ENCODE assay signal across 8 cellular contexts in the genomic region with DNA sequence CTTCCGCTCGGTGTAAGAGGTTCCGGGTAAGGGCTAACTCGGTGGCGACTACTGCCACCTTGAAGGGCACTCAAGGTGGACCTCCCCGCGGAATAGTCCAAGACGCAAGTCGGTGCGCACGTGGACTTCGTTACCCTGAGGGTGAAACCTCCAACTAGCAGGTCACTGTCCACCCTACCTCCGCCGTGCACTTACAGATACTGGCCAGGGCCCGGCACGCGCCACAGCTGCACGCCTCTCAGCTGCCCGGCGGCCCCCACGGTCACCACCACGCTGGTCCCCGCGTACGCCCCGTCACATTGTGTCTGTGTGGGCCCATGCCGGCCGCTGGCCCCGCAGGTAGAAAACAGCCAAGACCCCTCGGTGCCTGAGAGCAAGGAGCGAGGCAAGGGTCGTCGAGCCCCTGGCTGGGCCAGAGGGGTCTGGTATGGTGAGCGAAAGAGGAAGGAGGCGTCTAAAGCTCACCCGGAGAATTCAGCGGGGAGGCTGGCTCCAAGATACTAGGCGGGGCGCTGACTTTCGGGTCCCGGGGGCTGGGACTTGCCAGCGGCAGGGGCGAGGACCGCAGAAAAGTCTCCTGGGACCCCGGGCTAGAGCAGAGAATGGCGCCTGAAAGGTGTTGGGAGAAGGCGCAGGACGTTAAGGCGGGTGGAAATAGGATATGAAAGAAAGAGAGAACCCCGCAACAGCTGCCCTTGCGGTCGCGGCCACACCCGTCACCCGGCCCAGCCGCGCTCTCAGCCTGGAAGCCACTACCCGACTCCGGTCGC. TPM values are rescaled to one million over a fixed set of nuclear protein-coding genes. Genes with fewer than 3 reads are reported as not detected.
DNase-seq lines count a peak whose midpoint lies in the region; ATAC-seq and TF ChIP-seq lines count a peak whose summit lies in the region.

No MANE protein-coding gene starts in this region.

- H3K9me3 ChIP-seq in HUES6 (ENCODE audit: control insufficient read depth, insufficient read depth, low read depth, low read length) (no peaks in the 10 kb centered on the region), subcutaneous abdominal adipose tissue (ENCODE audit: control insufficient read depth in 5 of 5, low read length in 5 of 5) (no peaks in the 10 kb centered on the region)

- H3K27me3 Mint-ChIP-seq in activated naive CD8-positive, alpha-beta T cell treated with anti-CD3 and anti-CD28 coated beads, Interleukin-2, amount 50 U/mL, for 24 hours, result peaks cover 28% of the 10 kb centered on the region

- H3K9ac ChIP-seq in HUES6 (ENCODE audit: low read length), result no peak overlapping the region
- peak overlapping the region in 2 of 5 donors; percentile 38 to 53 for H3K9ac ChIP-seq in subcutaneous abdominal adipose tissue (ENCODE audit: low read length in 5 of 5)

- H3K4me3 Mint-ChIP-seq in activated naive CD8-positive, alpha-beta T cell treated with anti-CD3 and anti-CD28 coated beads, Interleukin-2, amount 50 U/mL, for 24 hours, result peak overlapping the region; percentile 58

- no peak overlapping the region for H3K27ac Mint-ChIP-seq in activated naive CD8-positive, alpha-beta T cell treated with anti-CD3 and anti-CD28 coated beads, Interleukin-2, amount 50 U/mL, for 24 hours

- no peak overlapping the region for H3K27ac ChIP-seq in HUES6 (ENCODE audit: low read depth, low read length)
- no peak overlapping the region for H3K27ac ChIP-seq in subcutaneous abdominal adipose tissue (ENCODE audit: low read depth, low read length)

- H3K27me3 ChIP-seq in BJ (ENCODE audit: control insufficient read depth, insufficient read depth, low read length), result peaks cover 18% of the 10 kb centered on the region
- peaks cover 66% of the 10 kb centered on the region for H3K27me3 ChIP-seq in HUES6 (ENCODE audit: control insufficient read depth, insufficient read depth, low read length)
- H3K27me3 ChIP-seq in subcutaneous abdominal adipose tissue (ENCODE audit: control insufficient read depth in 5 of 5, insufficient read depth in 4 of 5, low read length in 5 of 5), result peaks cover 12 to 27% (median 18%) of the 10 kb centered on the region in 5 donors

- ATAC-seq in activated naive CD8-positive, alpha-beta T cell treated with anti-CD3 and anti-CD28 coated beads, Interleukin-2, amount 50 U/mL, for 24 hours, result peak; percentile 18
- ATAC-seq in left lobe of liver, result peak; percentile 39
- ATAC-seq in GM19035 (IDR thresholded peaks at IDR 0.05; ENCODE audit: unreplicated experiment), result no peak

- H3K36me3 ChIP-seq in BJ (ENCODE audit: control insufficient read depth, insufficient read depth, low read length), result 0 out of 2 replicates have a peak, but pooled peaks cover 2% of the 10 kb centered on the region
- H3K36me3 ChIP-seq in HUES6 (ENCODE audit: control insufficient read depth, insufficient read depth, low read length), result peaks cover 10% of the 10 kb centered on the region
- peaks cover 0 to 10% (median 9%) of the 10 kb centered on the region in 5 donors for H3K36me3 ChIP-seq in subcutaneous abdominal adipose tissue (ENCODE audit: control insufficient read depth in 5 of 5, insufficient read depth in 5 of 5, low read length in 5 of 5)

- POLR2A ChIA-PET in BJ (lab: Charles Lee), result no interaction called here

- peaks cover 4% of the 10 kb centered on the region for H3K36me3 Mint-ChIP-seq in activated naive CD8-positive, alpha-beta T cell treated with anti-CD3 and anti-CD28 coated beads, Interleukin-2, amount 50 U/mL, for 24 hours (ENCODE audit: low read depth)

- TF ChIP-seq CTCF in BJ (IDR thresholded peaks at IDR 0.05; ENCODE audit: insufficient read depth, low read depth, low read length), result no peak

- DNase-seq in BJ (ENCODE audit: low read depth) (no peak), left lobe of liver (ENCODE audit: low spot score) (no peak), NCI-H82 (lab: John Stamatoyannopoulos, UW) (no peak), NCI-H82 treated with DMSO at 0.1 percent for 48 hours (lab: John Stamatoyannopoulos, UW; ENCODE audit: unreplicated experiment) (no peak)
- no peak for DNase-seq in activated naive CD8-positive, alpha-beta T cell treated with anti-CD3 and anti-CD28 coated beads, Interleukin-2, amount 50 U/mL, for 24 hours

- H3K4me3 ChIP-seq in BJ (ENCODE audit: low read depth, low read length) (peak overlapping the region; percentile 15), HUES6 (ENCODE audit: low read depth, low read length) (peak overlapping the region; percentile 59), subcutaneous abdominal adipose tissue (ENCODE audit: low read depth in 1 of 5, low read length in 5 of 5) (peak overlapping the region; percentile 34 to 61 (median 53))

- no peaks in the 10 kb centered on the region for H3K9me3 Mint-ChIP-seq in activated naive CD8-positive, alpha-beta T cell treated with anti-CD3 and anti-CD28 coated beads, Interleukin-2, amount 50 U/mL, for 24 hours

- peaks cover 19% of the 10 kb centered on the region for H3K4me1 ChIP-seq in HUES6 (ENCODE audit: control insufficient read depth, insufficient read depth, low read length)
- H3K4me1 ChIP-seq in subcutaneous abdominal adipose tissue (ENCODE audit: control insufficient read depth in 5 of 5, insufficient read depth in 5 of 5, low read length in 5 of 5), result peaks cover 0 to 25% (median 23%) of the 10 kb centered on the region in 5 donors

- CTCF ChIA-PET in BJ (lab: Yijun Ruan, JAX), result interaction anchor here (1.1 kb wide), 1 partner anchor 10 kb away, joined by 4 read pairs; no protein-coding TSS in a partner anchor

- peaks cover 24% of the 10 kb centered on the region for H3K4me1 Mint-ChIP-seq in activated naive CD8-positive, alpha-beta T cell treated with anti-CD3 and anti-CD28 coated beads, Interleukin-2, amount 50 U/mL, for 24 hours

RNA-seq across cellular contexts. Expression of a gene that starts 0.9 kb away (rescaled TPM):
- polyA plus RNA-seq in BJ (2011; rRNA removed), result 0.09 and 0.11 TPM in 2 replicates
- 0.10 TPM in 1 of 2 replicates, not detected in the other for polyA minus RNA-seq in BJ (2011; rRNA and poly(A)+ RNA removed)
- total RNA-seq in left lobe of liver, result 2.3 TPM

RNA-seq across cellular contexts. Expression of a gene that starts 19.0 kb away (rescaled TPM):
- polyA plus RNA-seq in BJ (2011; rRNA removed), result 0.44 and 0.59 TPM in 2 replicates
- polyA minus RNA-seq in BJ (2011; rRNA and poly(A)+ RNA removed), result 0.46 and 0.85 TPM in 2 replicates
- total RNA-seq in left lobe of liver, result 0.91 TPM

RNA-seq across cellular contexts. Expression of a gene that starts 31.4 kb away (rescaled TPM):
- 6.4 and 14.2 TPM in 2 replicates for polyA plus RNA-seq in BJ (2011; rRNA removed)
- polyA minus RNA-seq in BJ (2011; rRNA and poly(A)+ RNA removed), result 11.3 and 14.3 TPM in 2 replicates
- 23.3 TPM for total RNA-seq in left lobe of liver

RNA-seq across cellular contexts. Expression of a gene that starts 46.3 kb away (rescaled TPM):
- polyA plus RNA-seq in BJ (2011; rRNA removed), result 13.5 and 18.8 TPM in 2 replicates
- polyA minus RNA-seq in BJ (2011; rRNA and poly(A)+ RNA removed), result 28.9 and 40.9 TPM in 2 replicates
- 1.5 TPM for total RNA-seq in left lobe of liver
